ENCODE assay signal across 18 cellular contexts in genomic region chr9:20135119-20135697, GRCh38.
"Had no signal": no experiment of that assay in that cellular context is flagged by ENCODE, and none has a peak within 500 bp of the region (broad histone marks: within the 10 kb centered on the region; RNA-seq: fewer than 3 reads in every experiment).

No MANE protein-coding gene starts in this region.

- H3K4me1 Mint-ChIP-seq: activated CD4-positive, alpha-beta memory T cell treated with anti-CD3 and anti-CD28 coated beads, Interleukin-2, amount 10 ng/mL, durations not matched to agents 7 days and 5 days; memory B cell had no signal

- H3K9me3 Mint-ChIP-seq: activated CD4-positive, alpha-beta memory T cell treated with anti-CD3 and anti-CD28 coated beads, Interleukin-2, amount 10 ng/mL, durations not matched to agents 7 days and 5 days; activated CD4-positive, alpha-beta T cell treated with anti-CD3 and anti-CD28 coated beads, Interleukin-2, amount 10 ng/mL, durations not matched to agents 24 days and 14 days; activated naive CD4-positive, alpha-beta T cell treated with anti-CD3 and anti-CD28 coated beads, Interleukin-2, amount 10 ng/mL, durations not matched to agents 7 days and 5 days; activated T-cell treated with anti-CD3 and anti-CD28 coated beads, Interleukin-2, amount 50 U/mL, for 72 hours; memory B cell; natural killer cell treated with Interleukin-12 subunit alpha and Interleukin-12 subunit beta and Interleukin-15 and Interleukin-18, amount 100 ng/mL, for 72 hours had no signal

- H3K27me3 ChIP-seq: foreskin keratinocyte, spleen, upper lobe of right lung had no signal

- ATAC-seq: activated CD4-positive, CD25-positive, alpha-beta regulatory T cell treated with anti-CD3 and anti-CD28 coated beads, Interleukin-2, amount 50 U/mL, for 24 hours; activated T-cell treated with anti-CD3 and anti-CD28 coated beads, Interleukin-2, amount 50 U/mL, for 72 hours; foreskin keratinocyte; left ventricle myocardium superior; natural killer cell treated with Interleukin-12 subunit alpha and Interleukin-12 subunit beta and Interleukin-15 and Interleukin-18, amount 100 ng/mL, for 72 hours; upper lobe of right lung had no signal

- DNase-seq: activated CD4-positive, alpha-beta memory T cell treated with anti-CD3 and anti-CD28 coated beads, Interleukin-2, amount 10 ng/mL, durations not matched to agents 7 days and 5 days; activated CD4-positive, alpha-beta T cell treated with anti-CD3 and anti-CD28 coated beads, Interleukin-2, amount 10 ng/mL, durations not matched to agents 24 days and 14 days; activated effector memory CD4-positive, alpha-beta T cell treated with anti-CD3 and anti-CD28 coated beads, Interleukin-2, amount 50 U/mL, for 16 hours; activated naive CD4-positive, alpha-beta T cell treated with anti-CD3 and anti-CD28 coated beads, Interleukin-2, amount 10 ng/mL, durations not matched to agents 7 days and 5 days; activated T-cell treated with anti-CD3 and anti-CD28 coated beads, Interleukin-2, amount 50 U/mL, for 72 hours; amygdala; cerebellar nuclear complex; foreskin keratinocyte; left ventricle myocardium superior; spleen; stimulated activated CD4-positive, alpha-beta T cell treated with anti-CD3 and anti-CD28 coated beads, Interleukin-4, amount 100 ng/mL, for 1 hour; stimulated activated naive CD4-positive, alpha-beta T cell treated with Interleukin-2 at 50 U/mL for 16 hours; T-helper 9 cell; upper lobe of right lung had no signal

- H3K4me3 Mint-ChIP-seq: activated CD4-positive, alpha-beta memory T cell treated with anti-CD3 and anti-CD28 coated beads, Interleukin-2, amount 10 ng/mL, durations not matched to agents 7 days and 5 days; activated CD4-positive, alpha-beta T cell treated with anti-CD3 and anti-CD28 coated beads, Interleukin-2, amount 10 ng/mL, durations not matched to agents 24 days and 14 days; activated naive CD4-positive, alpha-beta T cell treated with anti-CD3 and anti-CD28 coated beads, Interleukin-2, amount 10 ng/mL, durations not matched to agents 7 days and 5 days; activated T-cell treated with anti-CD3 and anti-CD28 coated beads, Interleukin-2, amount 50 U/mL, for 72 hours; memory B cell; natural killer cell treated with Interleukin-12 subunit alpha and Interleukin-12 subunit beta and Interleukin-15 and Interleukin-18, amount 100 ng/mL, for 72 hours had no signal

- H3K36me3 Mint-ChIP-seq: memory B cell; natural killer cell treated with Interleukin-12 subunit alpha and Interleukin-12 subunit beta and Interleukin-15 and Interleukin-18, amount 100 ng/mL, for 72 hours had no signal

- H3K9me3 ChIP-seq: prostate gland, spleen, upper lobe of right lung had no signal

- H3K4me1 ChIP-seq: foreskin keratinocyte, prostate gland, spleen, upper lobe of right lung had no signal

- H3K27ac Mint-ChIP-seq: activated CD4-positive, alpha-beta memory T cell treated with anti-CD3 and anti-CD28 coated beads, Interleukin-2, amount 10 ng/mL, durations not matched to agents 7 days and 5 days; activated CD4-positive, alpha-beta T cell treated with anti-CD3 and anti-CD28 coated beads, Interleukin-2, amount 10 ng/mL, durations not matched to agents 24 days and 14 days; activated naive CD4-positive, alpha-beta T cell treated with anti-CD3 and anti-CD28 coated beads, Interleukin-2, amount 10 ng/mL, durations not matched to agents 7 days and 5 days; memory B cell; natural killer cell treated with Interleukin-12 subunit alpha and Interleukin-12 subunit beta and Interleukin-15 and Interleukin-18, amount 100 ng/mL, for 72 hours had no signal

- H3K27me3 Mint-ChIP-seq: activated CD4-positive, alpha-beta memory T cell treated with anti-CD3 and anti-CD28 coated beads, Interleukin-2, amount 10 ng/mL, durations not matched to agents 7 days and 5 days; activated naive CD4-positive, alpha-beta T cell treated with anti-CD3 and anti-CD28 coated beads, Interleukin-2, amount 10 ng/mL, durations not matched to agents 7 days and 5 days; memory B cell; natural killer cell treated with Interleukin-12 subunit alpha and Interleukin-12 subunit beta and Interleukin-15 and Interleukin-18, amount 100 ng/mL, for 72 hours had no signal

- H3K27ac ChIP-seq: foreskin keratinocyte, prostate gland, spleen, upper lobe of right lung had no signal
